Comparison of ENCODE assay signal across 21 cellular contexts in genomic region chr13:90640976-90641375, GRCh38.
DNase-seq lines count a peak whose midpoint lies in the region; ATAC-seq, FAIRE-seq and TF ChIP-seq lines count a peak whose summit lies in the region.
"Had no signal": no experiment of that assay in that cellular context is flagged by ENCODE, and none has a peak within 500 bp of the region (broad histone marks: within the 10 kb centered on the region; RNA-seq: fewer than 3 reads in every experiment).

No MANE protein-coding gene starts in this region.

- peak overlapping the region; percentile 54 for H2AFZ ChIP-seq in keratinocyte (ENCODE audit: control insufficient read depth, low read length)

- no peak overlapping the region for H3K9ac ChIP-seq in keratinocyte (ENCODE audit: control insufficient read depth, extremely low read depth, insufficient read depth, low read length)

- no peaks in the 10 kb centered on the region for H3K36me3 ChIP-seq in keratinocyte (ENCODE audit: control insufficient read depth in 2 of 2, extremely low read depth in 1 of 2, insufficient read depth in 2 of 2, low read length in 2 of 2)
- H3K36me3 ChIP-seq: suprapubic skin, vagina had no signal

- dilution Hi-C loops in keratinocyte (cut with MboI; ENCODE audit: extremely low pct_ligation_motif_present, low sequenced_read_pairs), result no loop called here

- H3K9me3 ChIP-seq in keratinocyte (ENCODE audit: control insufficient read depth, low read depth, low read length), result no peaks in the 10 kb centered on the region
- H3K9me3 ChIP-seq: suprapubic skin, vagina had no signal

- H3K4me3 ChIP-seq in AG10803 (ENCODE audit: low read length), result no peak overlapping the region
- H3K4me3 ChIP-seq in astrocyte of the spinal cord (ENCODE audit: low read depth, low read length), result no peak overlapping the region
- H3K4me3 ChIP-seq in keratinocyte (ENCODE audit: control insufficient read depth in 2 of 3, extremely low read depth in 1 of 3, insufficient read depth in 2 of 3, low read depth in 1 of 3, low read length in 3 of 3), result no peak overlapping the region
- H3K4me3 ChIP-seq: suprapubic skin, vagina had no signal

- no peaks in the 10 kb centered on the region for H3K79me2 ChIP-seq in keratinocyte (ENCODE audit: control insufficient read depth, insufficient read depth, low read length)

- H3K4me2 ChIP-seq in keratinocyte (ENCODE audit: control insufficient read depth, extremely low read depth, insufficient read depth, low read depth, low read length), result peak overlapping the region; percentile 32

- FAIRE-seq in HTR-8/SVneo (lab: Jason Lieb, UNC) (no peak), keratinocyte (lab: Jason Lieb, UNC) (no peak)
- FAIRE-seq: islet of Langerhans, RCC 7860 had no signal

- intact Hi-C loops in left ventricle myocardium superior (cut with micrococcal nuclease), result no loop called here

- DNase-seq in AG10803 (ENCODE audit: low read depth), result peak; percentile 28
- DNase-seq in HTR-8/SVneo (ENCODE audit: insufficient read length, low spot score), result peak; percentile 3
- DNase-seq in astrocyte of the spinal cord (ENCODE audit: low read depth, low spot score), result peak; percentile 51
- DNase-seq in keratinocyte (ENCODE audit: low read depth, low spot score), result no peak
- no peak for DNase-seq in left ventricle myocardium superior
- DNase-seq in DMS53 (lab: John Stamatoyannopoulos, UW), result no peak
- no peak for DNase-seq in ureter (ENCODE audit: low spot score)
- DNase-seq: activated CD4-positive, alpha-beta T cell treated with anti-CD3 and anti-CD28 coated beads, Interleukin-2, amount 50 U/mL, for 48 hours; CD4-positive, alpha-beta T cell; effector CD8-positive, alpha-beta T cell; HCEC 1CT; NCI-H1092 treated with DMSO at 0.1 percent for 48 hours; NCI-H2029 treated with DMSO at 0.1 percent for 48 hours; NCI-H446 treated with DMSO at 0.1 percent for 48 hours; right cardiac atrium had no signal

- in situ Hi-C loops in astrocyte of the spinal cord (cut with HindIII; ENCODE audit: low sequenced_read_pairs), result no loop called here

- H4K20me1 ChIP-seq in keratinocyte (ENCODE audit: control insufficient read depth, extremely low read depth, insufficient read depth, low read length), result no peaks in the 10 kb centered on the region

- no peaks in the 10 kb centered on the region for H3K27me3 ChIP-seq in keratinocyte (ENCODE audit: control insufficient read depth, extremely low read depth, insufficient read depth, low read length)
- H3K27me3 ChIP-seq: suprapubic skin, vagina had no signal

- no peaks in the 10 kb centered on the region for H3K9me1 ChIP-seq in keratinocyte (ENCODE audit: control insufficient read depth, extremely low read depth, insufficient read depth, low read length)

- TF ChIP-seq CTCF in AG10803 (conservative IDR thresholded peaks at IDR 0.05; ENCODE audit: low read length) (no peak), astrocyte of the spinal cord (IDR thresholded peaks at IDR 0.05; ENCODE audit: low read depth, low read length) (no peak), keratinocyte (optimal IDR thresholded peaks at IDR 0.05 in 1 of 3, IDR thresholded peaks at IDR 0.05 in 1 of 3, conservative IDR thresholded peaks at IDR 0.05 in 1 of 3; ENCODE audit: extremely low read depth in 1 of 3, insufficient read depth in 2 of 3, low read length in 3 of 3) (no peak)

- H3K4me1 ChIP-seq in keratinocyte (ENCODE audit: control insufficient read depth, extremely low read depth, insufficient read depth, low read length), result peaks cover 3% of the 10 kb centered on the region
- H3K4me1 ChIP-seq: suprapubic skin, vagina had no signal

- ATAC-seq in left ventricle myocardium superior, result no peak
- no peak for ATAC-seq in GM19395 (IDR thresholded peaks at IDR 0.05; ENCODE audit: unreplicated experiment)
- ATAC-seq: right cardiac atrium, WTC11 had no signal

- no peak overlapping the region for H3K27ac ChIP-seq in keratinocyte (ENCODE audit: control insufficient read depth, insufficient read depth, low read length)
- H3K27ac ChIP-seq: suprapubic skin, vagina had no signal

Comparison
In these comparisons a context has a peak if more than half of its experiments do, and no peak if none do; other contexts are left out.
1. DNase-seq: peak in AG10803 (single experiment), HTR-8/SVneo (single experiment) and astrocyte of the spinal cord (single experiment); none in keratinocyte (single experiment), left ventricle myocardium superior (single experiment), DMS53 (single experiment) and ureter (single experiment).